In genomic region chr2:178220814-178221213, GRCh38 we compare ENCODE assay signal across 35 cellular contexts. TPM values are rescaled to one million over a fixed set of nuclear protein-coding genes. Genes with fewer than 3 reads are reported as not detected.
"Had no signal": no experiment of that assay in that cellular context is flagged by ENCODE, and none has a peak within 500 bp of the region (broad histone marks: within the 10 kb centered on the region; RNA-seq: fewer than 3 reads in every experiment).

No MANE protein-coding gene starts in this region.

- H3K4me1 Mint-ChIP-seq: activated B cell treated with CpG ODN at 0.5 μM for 24 hours; activated CD8-positive, alpha-beta memory T cell treated with anti-CD3 and anti-CD28 coated beads, Interleukin-2, amount 10 ng/mL, durations not matched to agents 7 days and 5 days; activated naive CD4-positive, alpha-beta T cell treated with anti-CD3 and anti-CD28 coated beads, Interleukin-2, amount 50 U/mL, for 24 hours; activated naive CD8-positive, alpha-beta T cell treated with anti-CD3 and anti-CD28 coated beads for 36 hours; activated naive CD8-positive, alpha-beta T cell treated with anti-CD3 and anti-CD28 coated beads, Interleukin-2, amount 50 U/mL, for 24 hours; endodermal cell; T-helper 17 cell had no signal

- H3K36me3 ChIP-seq: adrenal gland, breast epithelium, cardiac muscle cell, colonic mucosa, gastrocnemius medialis, heart right ventricle had no signal

- H3K9me3 ChIP-seq: adrenal gland, body of pancreas, breast epithelium, colonic mucosa, gastrocnemius medialis, heart right ventricle had no signal

- H3K36me3 Mint-ChIP-seq: activated naive CD4-positive, alpha-beta T cell treated with anti-CD3 and anti-CD28 coated beads, Interleukin-2, amount 50 U/mL, for 24 hours; activated naive CD8-positive, alpha-beta T cell treated with anti-CD3 and anti-CD28 coated beads for 36 hours had no signal

- H3K9me3 Mint-ChIP-seq: activated B cell treated with CpG ODN at 0.5 μM for 24 hours; activated CD8-positive, alpha-beta T cell treated with anti-CD3 and anti-CD28 coated beads for 36 hours; activated naive CD4-positive, alpha-beta T cell treated with anti-CD3 and anti-CD28 coated beads for 36 hours; activated naive CD4-positive, alpha-beta T cell treated with anti-CD3 and anti-CD28 coated beads, Interleukin-2, amount 50 U/mL, for 24 hours; activated naive CD8-positive, alpha-beta T cell treated with anti-CD3 and anti-CD28 coated beads for 36 hours; activated T-helper 1 cell treated with anti-CD3 and anti-CD28 coated beads, Interleukin-12 subunit alpha, Interleukin-12 subunit beta, Interleukin-2, Interleukin-4 antibody, amounts not matched to agents 30 ng/mL and 10 ng/mL and 1 ng/mL, durations not matched to agents 14 hours and 24 hours and 36 hours; activated T-helper 2 cell treated with anti-CD3 and anti-CD28 coated beads, Interferon-gamma antibody, Interleukin-2, Interleukin-4, amounts not matched to agents 10 μg/mL and 5 μg/mL and 100 μg/mL, durations not matched to agents 14 hours and 24 hours and 36 hours; endodermal cell; T-helper 2 cell treated with Interferon-gamma antibody and Interleukin-4, amounts not matched to agents 5 μg/mL and 100 μg/mL, for 36 hours had no signal

- H3K4me3 ChIP-seq: adrenal gland, body of pancreas, breast epithelium, cardiac muscle cell, colonic mucosa, gastrocnemius medialis, heart right ventricle had no signal

- H3K27ac Mint-ChIP-seq: activated B cell treated with CpG ODN at 0.5 μM for 24 hours; activated CD8-positive, alpha-beta memory T cell treated with anti-CD3 and anti-CD28 coated beads, Interleukin-2, amount 10 ng/mL, durations not matched to agents 7 days and 5 days; activated CD8-positive, alpha-beta T cell treated with anti-CD3 and anti-CD28 coated beads for 36 hours; activated naive CD4-positive, alpha-beta T cell treated with anti-CD3 and anti-CD28 coated beads for 36 hours; activated naive CD4-positive, alpha-beta T cell treated with anti-CD3 and anti-CD28 coated beads, Interleukin-2, amount 50 U/mL, for 24 hours; activated naive CD8-positive, alpha-beta T cell treated with anti-CD3 and anti-CD28 coated beads for 36 hours; activated naive CD8-positive, alpha-beta T cell treated with anti-CD3 and anti-CD28 coated beads, Interleukin-2, amount 50 U/mL, for 24 hours; activated T-helper 1 cell treated with anti-CD3 and anti-CD28 coated beads, Interleukin-12 subunit alpha, Interleukin-12 subunit beta, Interleukin-2, Interleukin-4 antibody, amounts not matched to agents 30 ng/mL and 10 ng/mL and 1 ng/mL, durations not matched to agents 14 hours and 24 hours and 36 hours; activated T-helper 2 cell treated with anti-CD3 and anti-CD28 coated beads, Interferon-gamma antibody, Interleukin-2, Interleukin-4, amounts not matched to agents 10 μg/mL and 5 μg/mL and 100 μg/mL, durations not matched to agents 14 hours and 24 hours and 36 hours; endodermal cell; T-helper 17 cell; T-helper 2 cell treated with Interferon-gamma antibody and Interleukin-4, amounts not matched to agents 5 μg/mL and 100 μg/mL, for 36 hours had no signal

- H3K27ac ChIP-seq: adrenal gland, body of pancreas, breast epithelium, cardiac muscle cell, colonic mucosa, foreskin keratinocyte, gastrocnemius medialis, heart right ventricle, WERI-Rb-1 had no signal

- H3K4me3 Mint-ChIP-seq: activated B cell treated with CpG ODN at 0.5 μM for 24 hours; activated CD8-positive, alpha-beta memory T cell treated with anti-CD3 and anti-CD28 coated beads, Interleukin-2, amount 10 ng/mL, durations not matched to agents 7 days and 5 days; activated CD8-positive, alpha-beta T cell treated with anti-CD3 and anti-CD28 coated beads for 36 hours; activated naive CD4-positive, alpha-beta T cell treated with anti-CD3 and anti-CD28 coated beads for 36 hours; activated naive CD4-positive, alpha-beta T cell treated with anti-CD3 and anti-CD28 coated beads, Interleukin-2, amount 50 U/mL, for 24 hours; activated naive CD8-positive, alpha-beta T cell treated with anti-CD3 and anti-CD28 coated beads for 36 hours; activated naive CD8-positive, alpha-beta T cell treated with anti-CD3 and anti-CD28 coated beads, Interleukin-2, amount 50 U/mL, for 24 hours; activated T-helper 1 cell treated with anti-CD3 and anti-CD28 coated beads, Interleukin-12 subunit alpha, Interleukin-12 subunit beta, Interleukin-2, Interleukin-4 antibody, amounts not matched to agents 30 ng/mL and 10 ng/mL and 1 ng/mL, durations not matched to agents 14 hours and 24 hours and 36 hours; endodermal cell; T-helper 17 cell; T-helper 2 cell treated with Interferon-gamma antibody and Interleukin-4, amounts not matched to agents 5 μg/mL and 100 μg/mL, for 36 hours had no signal

- H3K27me3 ChIP-seq: adrenal gland, body of pancreas, breast epithelium, cardiac muscle cell, colonic mucosa, foreskin keratinocyte, gastrocnemius medialis, heart right ventricle had no signal

- H3K4me1 ChIP-seq: body of pancreas, breast epithelium, colonic mucosa, foreskin keratinocyte had no signal

- DNase-seq: activated B cell treated with CpG ODN at 0.5 μM for 24 hours; activated CD4-positive, alpha-beta T cell treated with anti-CD3 and anti-CD28 coated beads for 48 hours; activated CD4-positive, alpha-beta T cell treated with anti-CD3 and anti-CD28 coated beads, Interleukin-2, amount 50 U/mL, for 1 hour; activated CD4-positive, alpha-beta T cell treated with anti-CD3 and anti-CD28 coated beads, Interleukin-2, amount 50 U/mL, for 48 hours; activated CD8-positive, alpha-beta memory T cell treated with anti-CD3 and anti-CD28 coated beads, Interleukin-2, amount 10 ng/mL, durations not matched to agents 7 days and 5 days; activated CD8-positive, alpha-beta memory T cell treated with anti-CD3 and anti-CD28 coated beads, Interleukin-2, amount 50 U/mL, for 4 hours; activated CD8-positive, alpha-beta T cell treated with anti-CD3 and anti-CD28 coated beads for 36 hours; activated effector memory CD4-positive, alpha-beta T cell treated with anti-CD3 and anti-CD28 coated beads, Interleukin-2, amount 50 U/mL, for 16 hours; activated naive CD4-positive, alpha-beta T cell treated with anti-CD3 and anti-CD28 coated beads for 36 hours; activated naive CD8-positive, alpha-beta T cell treated with anti-CD3 and anti-CD28 coated beads for 36 hours; activated naive CD8-positive, alpha-beta T cell treated with anti-CD3 and anti-CD28 coated beads, Interleukin-2, amount 50 U/mL, for 24 hours; activated T-cell treated with anti-CD3 and anti-CD28 coated beads, Interleukin-2, amount 50 U/mL, for 1 hour; activated T-cell treated with anti-CD3 and anti-CD28 coated beads, Interleukin-2, amount 50 U/mL, for 48 hours; adrenal gland; amygdala; aorta; body of pancreas; central memory CD4-positive, alpha-beta T cell; cerebellar nuclear complex; colonic mucosa; effector CD8-positive, alpha-beta T cell; endodermal cell; gastrocnemius medialis; heart right ventricle; T-helper 1 cell; T-helper 17 cell; T1000; WERI-Rb-1 had no signal

RNA-seq across cellular contexts. Expression of gene OSBPL6, which starts 26.5 kb away (rescaled TPM):
- total RNA-seq: activated B cell treated with CpG ODN at 0.5 μM for 24 hours had no signal
